Comparison of ENCODE assay signal across 8 cellular contexts in the genomic region with DNA sequence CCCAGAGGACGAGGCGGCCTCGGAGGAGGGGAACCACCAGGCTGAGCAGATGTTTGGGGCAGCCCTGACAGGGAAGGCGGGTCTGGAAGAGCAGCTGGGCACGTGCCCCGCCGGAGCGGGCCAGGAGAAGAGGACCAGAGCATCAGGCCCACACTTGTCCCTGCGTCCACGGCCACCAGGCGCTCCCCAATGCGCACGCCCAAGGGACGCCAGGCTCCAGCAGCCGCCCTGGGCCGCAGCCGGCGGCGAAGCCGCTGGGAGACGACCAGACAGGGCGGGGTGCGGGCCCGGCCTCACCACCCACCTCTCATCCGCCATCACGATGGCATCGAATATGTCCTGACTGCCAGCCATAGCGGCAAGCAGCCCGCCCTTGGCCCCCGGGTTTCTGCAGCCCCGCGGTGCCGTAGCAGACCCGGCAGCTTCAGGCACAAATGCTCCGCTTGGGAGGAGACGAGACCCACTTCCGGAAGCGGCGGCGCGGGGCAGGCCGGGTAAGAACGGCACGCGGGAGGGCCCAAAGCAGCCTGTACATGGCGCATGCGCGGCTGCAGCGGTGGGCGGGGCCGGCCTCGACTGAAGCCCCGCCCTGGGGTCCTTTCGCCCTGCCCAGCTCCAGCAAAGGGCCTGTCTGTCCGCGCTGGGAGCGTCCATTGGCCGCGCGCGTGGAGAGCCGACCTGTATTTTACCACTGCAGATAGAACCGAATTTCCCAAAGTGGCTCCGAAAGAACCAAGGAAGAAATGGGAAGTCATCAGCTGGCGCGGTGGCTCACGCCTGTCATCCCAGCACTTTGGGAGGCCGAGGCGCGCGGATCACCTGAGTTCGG. TPM values are rescaled to one million over a fixed set of nuclear protein-coding genes. Genes with fewer than 3 reads are reported as not detected.
DNase-seq lines count a peak whose midpoint lies in the region; ATAC-seq and TF ChIP-seq lines count a peak whose summit lies in the region.

Gene LTO1, minus strand, starts transcription at position 468 of the 829 bp plus-strand sequence. Its CDS starts 114 bp downstream, at position 354.

- TF ChIP-seq POLR2A in ovary (IDR thresholded peaks at IDR 0.05) = peak; percentile 59

- CTCF ChIA-PET in GM10248 (lab: Yijun Ruan, JAX) = interaction anchor here (1.0 to 2.3 kb wide), 6 partner anchors 9 to 520 kb away, joined by 3 to 11 read pairs (median 4); no protein-coding TSS in a partner anchor

- H3K4me1 ChIP-seq in ovary (ENCODE audit: insufficient read depth) (peaks cover 9% of the 10 kb centered on the region), thymus (ENCODE audit: control insufficient read depth, insufficient read depth, low read length) (peaks cover 13% of the 10 kb centered on the region)

- TF ChIP-seq EP300 in ovary (IDR thresholded peaks at IDR 0.05) = no peak

- WGBS in ovary, 3 donors = 2 to 5% (median 3%) methylated on average over 59 to 72 of the region's 72 CpGs
- 3% methylated on average over 72 of the region's 72 CpGs for WGBS in thymus

- TF ChIP-seq CTCF in GM10248 (IDR thresholded peaks at IDR 0.05; ENCODE audit: control extremely low read depth, extremely low read depth, low read depth, missing control alignments) (no peak), ovary (IDR thresholded peaks at IDR 0.05) (no peak)

- DNase-seq in GM10248 (ENCODE audit: extremely low spot score) (peak; percentile 99), NCI-H128 (lab: John Stamatoyannopoulos, UW; ENCODE audit: unreplicated experiment) (peak; percentile 70), SW 1271 (lab: John Stamatoyannopoulos, UW) (peak; percentile 88 to 95), Right ventricle myocardium inferior (ENCODE audit: missing footprints) (peak; percentile 99), ovary (peak; percentile 94 to 99 (median 97))
- DNase-seq in activated naive CD8-positive, alpha-beta T cell treated with anti-CD3 and anti-CD28 coated beads, Interleukin-2, amount 50 U/mL, for 16 hours (ENCODE audit: low read depth, low spot score) = peak; percentile 90

- H3K36me3 ChIP-seq in ovary (no peaks in the 10 kb centered on the region), thymus (ENCODE audit: control insufficient read depth, insufficient read depth) (peaks cover 13% of the 10 kb centered on the region)

- no peaks in the 10 kb centered on the region for H3K9me3 ChIP-seq in ovary
- no peaks in the 10 kb centered on the region for H3K9me3 ChIP-seq in thymus (ENCODE audit: control insufficient read depth)

- POLR2A ChIA-PET in GM10248 (lab: Yijun Ruan, JAX) = interaction anchor here (1.1 kb wide), 1 partner anchor 9 kb away, joined by 3 read pairs; no protein-coding TSS in a partner anchor

- ATAC-seq in HG02642 (IDR thresholded peaks at IDR 0.05; ENCODE audit: poor library complexity, unreplicated experiment) (peak; percentile 89), Right ventricle myocardium inferior (peak; percentile 99)

- H3K4me3 ChIP-seq in ovary (peak within 1 kb of the TSS; percentile 98), thymus (ENCODE audit: low read length) (peak within 1 kb of the TSS; percentile 96)

- intact Hi-C loops in Right ventricle myocardium inferior (cut with DNase I) (no loop called here), ovary (cut with DNase I) (no loop called here)

- H3K27me3 ChIP-seq in ovary (no peaks in the 10 kb centered on the region), thymus (ENCODE audit: control insufficient read depth, insufficient read depth) (peaks cover 3% of the 10 kb centered on the region)

- H3K27ac ChIP-seq in ovary (peak within 1 kb of the TSS in 1 of 2 donors; percentile 37), thymus (ENCODE audit: low read depth) (peak within 1 kb of the TSS; percentile 66)

RNA-seq across cellular contexts. Expression of gene LTO1, which starts in this region (rescaled TPM):
- 9.2 TPM for total RNA-seq in Right ventricle myocardium inferior
- total RNA-seq in ovary = 10 to 100 TPM; 13.4 to 29.9 (median 22.7) TPM
- polyA plus RNA-seq in ovary = 10 to 100 TPM; 15.5 to 15.9 TPM
- 29.3 TPM for polyA plus RNA-seq in thymus
